Comparison of ENCODE assay signal across 35 cellular contexts in the genomic region with DNA sequence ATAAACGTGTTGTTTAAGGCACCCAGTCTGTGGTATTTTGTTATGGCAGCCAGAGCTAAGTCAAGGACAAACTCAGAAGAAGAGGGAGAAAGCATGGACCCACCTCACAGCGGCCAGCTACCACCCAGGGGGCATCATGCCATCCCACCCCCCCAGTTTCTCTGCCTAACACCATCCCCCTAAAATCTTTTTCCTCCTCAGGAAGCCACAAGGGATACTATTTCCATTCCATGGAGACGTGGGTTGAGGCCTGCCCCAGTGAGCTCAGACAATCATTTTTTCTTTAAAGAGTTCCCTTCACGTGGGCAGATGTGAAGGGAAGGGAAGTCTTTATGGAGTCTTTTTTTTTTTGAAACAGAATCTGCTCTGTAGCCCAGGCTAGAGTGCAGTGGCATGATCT.
"Had no signal": no experiment of that assay in that cellular context is flagged by ENCODE, and none has a peak within 500 bp of the region (broad histone marks: within the 10 kb centered on the region; RNA-seq: fewer than 3 reads in every experiment).

No MANE protein-coding gene starts in this region.

- H3K27me3 ChIP-seq: MG63 had no signal

- H3K36me3 ChIP-seq: MG63 had no signal

- H3K4me3 ChIP-seq: MG63 had no signal

- DNase-seq: Karpas-422, Kasumi-1, MG63, MM.1S, MV-4-11, NCI-H1048, NCI-H1092, NCI-H1092 treated with DMSO at 0.1 percent for 48 hours, NCI-H1105, NCI-H1105 treated with DMSO at 0.1 percent for 48 hours, NCI-H1417, NCI-H1417 treated with DMSO at 0.1 percent for 48 hours, NCI-H1436, NCI-H1436 treated with DMSO at 0.1 percent for 48 hours, NCI-H146, NCI-H1694, NCI-H1694 treated with DMSO at 0.1 percent for 48 hours, NCI-H187, NCI-H187 treated with DMSO at 0.1 percent for 48 hours, NCI-H1930, NCI-H2029, NCI-H2029 treated with DMSO at 0.1 percent for 48 hours, NCI-H2081, NCI-H2081 treated with DMSO at 0.1 percent for 48 hours, NCI-H2107, NCI-H2171, NCI-H2171 treated with DMSO at 0.1 percent for 48 hours, NCI-H2227 treated with DMSO at 0.1 percent for 48 hours, NCI-H226, NCI-H345, NCI-H446, NCI-H446 treated with DMSO at 0.1 percent for 48 hours, NCI-H510A, NCI-H510A treated with DMSO at 0.1 percent for 48 hours, NCI-H524 had no signal

- H3K9me3 ChIP-seq: MG63 had no signal
